1 cellular context compared by ENCODE assay signal in genomic region chr5:27241564-27242257, GRCh38.
A peak's percentile ranks its signal among the peaks of the same experiment; 100 is the strongest.
TF ChIP-seq lines count a peak whose summit lies in the region.

No MANE protein-coding gene starts in this region.

TF ChIP-seq in K562, 482 proteins besides CTCF, POLR2A, EP300 and RAD21 (continued from another document and continues in another):
- TF ChIP-seq ZMIZ1 (IDR thresholded peaks at IDR 0.05; ENCODE audit: low read depth in 2 of 2, low read length in 2 of 2), result no peak
- TF ChIP-seq ZBTB1 (CRISPR knock-in tag; IDR thresholded peaks at IDR 0.05; ENCODE audit: borderline replicate concordance, low read depth), result no peak
- TF ChIP-seq DIDO1 (tag; IDR thresholded peaks at IDR 0.05; ENCODE audit: low read depth), result no peak
- TF ChIP-seq ID3 (CRISPR knock-in tag; IDR thresholded peaks at IDR 0.05), result no peak
- no peak for TF ChIP-seq ID3 (tag; IDR thresholded peaks at IDR 0.05)
- TF ChIP-seq ZNF134 (CRISPR knock-in tag; conservative IDR thresholded peaks at IDR 0.05), result no peak
- TF ChIP-seq TARDBP (IDR thresholded peaks at IDR 0.05), result no peak
- TF ChIP-seq CHAMP1 (IDR thresholded peaks at IDR 0.05), result no peak
- TF ChIP-seq SMARCB1 (IDR thresholded peaks at IDR 0.05; ENCODE audit: insufficient read length, low read depth), result no peak
- TF ChIP-seq FOSL1 (tag; conservative IDR thresholded peaks at IDR 0.05), result peak; percentile 90
- TF ChIP-seq RFX7 (CRISPR knock-in tag; IDR thresholded peaks at IDR 0.05), result no peak
- TF ChIP-seq E2F5 (CRISPR knock-in tag; IDR thresholded peaks at IDR 0.05), result no peak
- no peak for TF ChIP-seq NRF1 (conservative IDR thresholded peaks at IDR 0.05 in 1 of 2, IDR thresholded peaks at IDR 0.05 in 1 of 2)
- no peak for TF ChIP-seq NFE2L1 (tag; IDR thresholded peaks at IDR 0.05; ENCODE audit: borderline replicate concordance, low read depth)
- peak; percentile 37 for TF ChIP-seq MEIS2 (IDR thresholded peaks at IDR 0.05; ENCODE audit: partially characterized antibody)
- no peak for TF ChIP-seq ZNF24 (IDR thresholded peaks at IDR 0.05)
- TF ChIP-seq IFI16 (CRISPR knock-in tag; IDR thresholded peaks at IDR 0.05), result no peak
- no peak for TF ChIP-seq ZNF253 (CRISPR knock-in tag; conservative IDR thresholded peaks at IDR 0.05)
- TF ChIP-seq HNRNPH1 (optimal IDR thresholded peaks at IDR 0.05; ENCODE audit: low read depth, low read length), result no peak
- no peak for TF ChIP-seq FOXO4 (CRISPR knock-in tag; IDR thresholded peaks at IDR 0.05)
- TF ChIP-seq KAT2B (IDR thresholded peaks at IDR 0.05; ENCODE audit: low read depth, low read length), result no peak
- no peak for TF ChIP-seq MTF1 (CRISPR knock-in tag; IDR thresholded peaks at IDR 0.05; ENCODE audit: borderline replicate concordance)
- TF ChIP-seq DMBX1 (CRISPR knock-in tag; IDR thresholded peaks at IDR 0.05; ENCODE audit: borderline replicate concordance), result no peak
- TF ChIP-seq CHD7 (IDR thresholded peaks at IDR 0.05; ENCODE audit: low read depth, low read length), result no peak
- peak; percentile 60 for TF ChIP-seq CEBPB (tag; IDR thresholded peaks at IDR 0.05)
- no peak for TF ChIP-seq ZBTB2 (IDR thresholded peaks at IDR 0.05)
- TF ChIP-seq ATF1 (CRISPR knock-in tag; IDR thresholded peaks at IDR 0.05), result no peak
- TF ChIP-seq ATF1 (tag; IDR thresholded peaks at IDR 0.05), result no peak
- no peak for TF ChIP-seq MED1 (CRISPR knock-in tag; IDR thresholded peaks at IDR 0.05; ENCODE audit: borderline replicate concordance)
